ENCODE assay signal across 12 cellular contexts in the genomic region with DNA sequence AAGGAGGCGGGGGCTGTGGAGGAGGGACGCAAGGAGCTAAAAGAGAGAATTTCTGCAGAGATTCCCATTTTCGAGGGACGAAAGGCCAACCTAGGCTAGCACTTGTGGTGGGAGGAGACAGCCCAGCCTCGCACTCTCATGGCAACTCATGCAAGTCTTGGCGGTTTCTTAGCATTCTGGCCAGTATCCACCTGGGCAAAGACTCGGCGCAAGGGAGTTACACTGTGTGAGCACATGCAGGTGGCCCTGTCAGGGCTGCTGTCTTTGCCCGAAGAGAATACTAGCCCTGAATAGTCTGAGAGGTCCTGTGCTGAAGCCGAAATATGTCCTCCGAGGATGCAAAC. TPM values are rescaled to one million over a fixed set of nuclear protein-coding genes. Genes with fewer than 3 reads are reported as not detected.
DNase-seq lines count a peak whose midpoint lies in the region; ATAC-seq and TF ChIP-seq lines count a peak whose summit lies in the region.
"Had no signal": no experiment of that assay in that cellular context is flagged by ENCODE, and none has a peak within 500 bp of the region (broad histone marks: within the 10 kb centered on the region; RNA-seq: fewer than 3 reads in every experiment).

No MANE protein-coding gene starts in this region.

- ATAC-seq in GM18907 (IDR thresholded peaks at IDR 0.05; ENCODE audit: unreplicated experiment) (peak; percentile 48), RWPE2 (ENCODE audit: low read depth) (0 out of 3 replicates have a peak, but pooled peaks have one; percentile 14), right cardiac atrium (peak in 1 of 2 donors; percentile 26)
- no peak for ATAC-seq in activated CD4-positive, alpha-beta T cell treated with anti-CD3 and anti-CD28 coated beads for 36 hours

- POLR2A ChIA-PET in activated CD4-positive, alpha-beta T cell treated with anti-CD3 and anti-CD28 coated beads for 36 hours (lab: Charles Lee) = interaction anchor here (0.7 kb wide), 1 partner anchor 74 kb away, joined by 3 read pairs; no protein-coding TSS in a partner anchor

- TF ChIP-seq CTCF in RWPE2 (IDR thresholded peaks at IDR 0.05; ENCODE audit: poor library complexity, severe bottlenecking) = no peak

- CTCF ChIA-PET in activated CD4-positive, alpha-beta T cell treated with anti-CD3 and anti-CD28 coated beads for 36 hours (lab: Charles Lee) = no interaction called here

- H3K36me3 Mint-ChIP-seq in activated CD4-positive, alpha-beta T cell treated with anti-CD3 and anti-CD28 coated beads for 36 hours (ENCODE audit: low read depth) = no peaks in the 10 kb centered on the region
- H3K36me3 Mint-ChIP-seq: naive B cell had no signal

- peaks cover 4% of the 10 kb centered on the region for H3K4me1 Mint-ChIP-seq in activated CD4-positive, alpha-beta T cell treated with anti-CD3 and anti-CD28 coated beads for 36 hours

- H3K4me3 Mint-ChIP-seq in activated CD4-positive, alpha-beta T cell treated with anti-CD3 and anti-CD28 coated beads for 36 hours = no peak overlapping the region
- H3K4me3 Mint-ChIP-seq: activated CD4-positive, alpha-beta T cell treated with anti-CD3 and anti-CD28 coated beads, Interleukin-2, amount 10 ng/mL, durations not matched to agents 7 days and 5 days had no signal

- H3K9me3 Mint-ChIP-seq in activated CD4-positive, alpha-beta T cell treated with anti-CD3 and anti-CD28 coated beads for 36 hours (ENCODE audit: low read depth) = no peaks in the 10 kb centered on the region
- H3K9me3 Mint-ChIP-seq: activated CD4-positive, alpha-beta T cell treated with anti-CD3 and anti-CD28 coated beads, Interleukin-2, amount 10 ng/mL, durations not matched to agents 7 days and 5 days had no signal

- no peaks in the 10 kb centered on the region for H3K36me3 ChIP-seq in RWPE2 (ENCODE audit: low read depth)
- H3K36me3 ChIP-seq: colonic mucosa had no signal

- H3K9me3 ChIP-seq in RWPE2 (ENCODE audit: severe bottlenecking) (no peaks in the 10 kb centered on the region), right cardiac atrium (ENCODE audit: control insufficient read depth, low read length) (no peaks in the 10 kb centered on the region)
- H3K9me3 ChIP-seq: colonic mucosa had no signal

- no peak overlapping the region for H3K27ac Mint-ChIP-seq in activated CD4-positive, alpha-beta T cell treated with anti-CD3 and anti-CD28 coated beads for 36 hours
- H3K27ac Mint-ChIP-seq: activated CD4-positive, alpha-beta T cell treated with anti-CD3 and anti-CD28 coated beads, Interleukin-2, amount 10 ng/mL, durations not matched to agents 7 days and 5 days had no signal

- peaks cover 8% of the 10 kb centered on the region for H3K27me3 Mint-ChIP-seq in activated CD4-positive, alpha-beta T cell treated with anti-CD3 and anti-CD28 coated beads for 36 hours

- H3K27me3 ChIP-seq in RWPE2 (ENCODE audit: insufficient read depth, poor library complexity, severe bottlenecking) (no peaks in the 10 kb centered on the region), right cardiac atrium (ENCODE audit: control insufficient read depth, insufficient read depth) (no peaks in the 10 kb centered on the region)
- H3K27me3 ChIP-seq: colonic mucosa had no signal

- H3K27ac ChIP-seq in RWPE2 (ENCODE audit: poor library complexity, severe bottlenecking) = no peak overlapping the region
- no peak overlapping the region for H3K27ac ChIP-seq in right cardiac atrium (ENCODE audit: low read length)
- H3K27ac ChIP-seq: colonic mucosa had no signal

- H3K4me3 ChIP-seq in RWPE2 (ENCODE audit: severe bottlenecking) = no peak overlapping the region
- peak overlapping the region; percentile 50 for H3K4me3 ChIP-seq in right cardiac atrium (ENCODE audit: low read length)
- H3K4me3 ChIP-seq: colonic mucosa had no signal

- WGBS in right cardiac atrium = 21% methylated on average over 11 of the region's 11 CpGs

- intact Hi-C loops in right cardiac atrium (cut with DNase I) = no loop called here
- intact Hi-C loops in activated CD4-positive, alpha-beta T cell treated with anti-CD3 and anti-CD28 coated beads for 36 hours (cut with DNase I, micrococcal nuclease) = no loop called here

- DNase-seq in RWPE2 (ENCODE audit: low spot score) (no peak), right cardiac atrium (no peak), renal cortical epithelial cell (ENCODE audit: low read depth) (peak; percentile 4), NCI-H82 treated with DMSO at 0.1 percent for 48 hours (lab: John Stamatoyannopoulos, UW; ENCODE audit: unreplicated experiment) (no peak), SKM-1 (lab: John Stamatoyannopoulos, UW; ENCODE audit: unreplicated experiment) (no peak)
- DNase-seq in stimulated activated CD4-positive, alpha-beta T cell treated with anti-CD3 and anti-CD28 coated beads, Interleukin-4, amount 100 ng/mL, for 24 hours = no peak
- DNase-seq in activated CD4-positive, alpha-beta T cell treated with anti-CD3 and anti-CD28 coated beads for 36 hours = no peak
- DNase-seq: activated CD4-positive, alpha-beta T cell treated with anti-CD3 and anti-CD28 coated beads, Interleukin-2, amount 10 ng/mL, durations not matched to agents 7 days and 5 days; colonic mucosa; naive B cell had no signal

- no peaks in the 10 kb centered on the region for H3K4me1 ChIP-seq in RWPE2 (ENCODE audit: insufficient read depth, poor library complexity, severe bottlenecking)
- no peaks in the 10 kb centered on the region for H3K4me1 ChIP-seq in right cardiac atrium (ENCODE audit: control insufficient read depth, insufficient read depth, low read length)
- H3K4me1 ChIP-seq: colonic mucosa had no signal

RNA-seq across cellular contexts. Expression of a gene that starts 15.5 kb away (rescaled TPM):
- under 1 TPM in 3 of 4 donors, not detected in 1; 0.11 to 0.44 (median 0.37) TPM for total RNA-seq in right cardiac atrium
- polyA plus RNA-seq in right cardiac atrium = 0.14 TPM
- 0.10 TPM in 1 of 2 replicates, not detected in the other for total RNA-seq in renal cortical epithelial cell
- under 1 TPM; 0.34 to 0.74 TPM for total RNA-seq in activated CD4-positive, alpha-beta T cell treated with anti-CD3 and anti-CD28 coated beads for 36 hours
- total RNA-seq: colonic mucosa, G401 had no signal
